Comparison of ENCODE assay signal across 8 cellular contexts in genomic region chr3:108388136-108389132, GRCh38.
DNase-seq lines count a peak whose midpoint lies in the region; ATAC-seq and TF ChIP-seq lines count a peak whose summit lies in the region.

No MANE protein-coding gene starts in this region.

- H3K36me3 Mint-ChIP-seq in stimulated activated naive B cell treated with anti-CD40 and anti-IgM and Interleukin-4, amounts not matched to agents 10 μg/mL and 1 μg/mL and 100 μg/mL, for 72 hours: no peaks in the 10 kb centered on the region

- TF ChIP-seq CTCF in lower leg skin (IDR thresholded peaks at IDR 0.05): no peak
- no peak for TF ChIP-seq CTCF in mucosa of descending colon (IDR thresholded peaks at IDR 0.05)

- H3K4me1 ChIP-seq in mucosa of descending colon (ENCODE audit: low read depth): peaks cover 9% of the 10 kb centered on the region

- H3K9me3 ChIP-seq in mucosa of descending colon: no peaks in the 10 kb centered on the region

- H3K4me3 ChIP-seq in lower leg skin (ENCODE audit: low read depth, poor library complexity, severe bottlenecking) (no peak overlapping the region), mucosa of descending colon (no peak overlapping the region)

- DNase-seq in DMS79 treated with DMSO at 0.1 percent for 48 hours (lab: John Stamatoyannopoulos, UW) (peak; percentile 75), SIG-M5 treated with dmso at 0.1 percent for 504 hours (lab: John Stamatoyannopoulos, UW; ENCODE audit: unreplicated experiment) (peak; percentile 55), lower leg skin (ENCODE audit: low spot score in 2 of 2) (no peak), amniotic stem cell (lab: John Stamatoyannopoulos, UW) (no peak), mucosa of descending colon (no peak)
- DNase-seq in stimulated activated naive B cell treated with anti-CD40 and anti-IgM and Interleukin-4, amounts not matched to agents 10 μg/mL and 1 μg/mL and 100 μg/mL, for 72 hours: peak; percentile 20

- H3K9me3 Mint-ChIP-seq in stimulated activated naive B cell treated with anti-CD40 and anti-IgM and Interleukin-4, amounts not matched to agents 10 μg/mL and 1 μg/mL and 100 μg/mL, for 72 hours: peaks cover 0 to 2% of the 10 kb centered on the region in 2 donors

- ATAC-seq in GM19455 (IDR thresholded peaks at IDR 0.05; ENCODE audit: unreplicated experiment) (peak; percentile 70), HG03354 (IDR thresholded peaks at IDR 0.05; ENCODE audit: poor library complexity, severe bottlenecking, unreplicated experiment) (peak; percentile 74), mucosa of descending colon (no peak)
- peak; percentile 85 to 86 for ATAC-seq in stimulated activated naive B cell treated with anti-CD40 and anti-IgM and Interleukin-4, amounts not matched to agents 10 μg/mL and 1 μg/mL and 100 μg/mL, for 72 hours (replicated peaks)

- TF ChIP-seq POLR2A in lower leg skin (IDR thresholded peaks at IDR 0.05): no peak

- H3K27ac Mint-ChIP-seq in stimulated activated naive B cell treated with anti-CD40 and anti-IgM and Interleukin-4, amounts not matched to agents 10 μg/mL and 1 μg/mL and 100 μg/mL, for 72 hours: peak overlapping the region; percentile 78

- intact Hi-C loops in lower leg skin (cut with DNase I; ENCODE audit: low total_unique reads) (no loop called here), mucosa of descending colon (cut with DNase I, micrococcal nuclease) (no loop called here)

- H3K4me1 Mint-ChIP-seq in stimulated activated naive B cell treated with anti-CD40 and anti-IgM and Interleukin-4, amounts not matched to agents 10 μg/mL and 1 μg/mL and 100 μg/mL, for 72 hours: peaks cover 28 to 52% of the 10 kb centered on the region in 2 donors

- peak overlapping the region; percentile 66 to 71 for H3K4me3 Mint-ChIP-seq in stimulated activated naive B cell treated with anti-CD40 and anti-IgM and Interleukin-4, amounts not matched to agents 10 μg/mL and 1 μg/mL and 100 μg/mL, for 72 hours

- H3K36me3 ChIP-seq in mucosa of descending colon (ENCODE audit: low read depth): no peaks in the 10 kb centered on the region

- WGBS in lower leg skin, 2 donors: 78 to 82% methylated on average over 12 of the region's 12 CpGs

- peaks cover 0 to 8% of the 10 kb centered on the region in 2 donors for H3K27me3 Mint-ChIP-seq in stimulated activated naive B cell treated with anti-CD40 and anti-IgM and Interleukin-4, amounts not matched to agents 10 μg/mL and 1 μg/mL and 100 μg/mL, for 72 hours

Comparison
In these comparisons a context has a peak if more than half of its experiments do, and no peak if none do; other contexts are left out.
1. DNase-seq: peak in DMS79 treated with DMSO at 0.1 percent for 48 hours (single experiment), SIG-M5 treated with dmso at 0.1 percent for 504 hours (single experiment) and stimulated activated naive B cell treated with anti-CD40 and anti-IgM and Interleukin-4, amounts not matched to agents 10 μg/mL and 1 μg/mL and 100 μg/mL, for 72 hours (single experiment); none in lower leg skin (0 of 2), amniotic stem cell (single experiment) and mucosa of descending colon (0 of 3).